Comparison of ENCODE assay signal across 8 cellular contexts in genomic region chr10:103605359-103606156, GRCh38.
DNase-seq lines count a peak whose midpoint lies in the region; ATAC-seq, FAIRE-seq and TF ChIP-seq lines count a peak whose summit lies in the region.

No MANE protein-coding gene starts in this region.

- no peak overlapping the region for H2AFZ ChIP-seq in SK-N-SH (ENCODE audit: low read depth)

- CTCF ChIA-PET in A549 (lab: Yijun Ruan, JAX) (interaction anchor here (0.6 to 18.9 kb wide), 19 partner anchors 9 to 279 kb away, joined by 3 to 265 read pairs (median 4); partner anchors contain the start of gene SH3PXD2A), SK-N-SH (lab: Yijun Ruan, JAX) (interaction anchor here (0.5 to 6.9 kb wide), 41 partner anchors 9 to 280 kb away, joined by 3 to 91 read pairs (median 4); partner anchors contain the start of gene SH3PXD2A)

- H3K9me3 ChIP-seq in A549: no peaks in the 10 kb centered on the region
- no peaks in the 10 kb centered on the region for H3K9me3 ChIP-seq in SK-N-SH

- H3K27ac ChIP-seq in A549: no peak overlapping the region
- H3K27ac ChIP-seq in SK-N-SH (ENCODE audit: low read depth in 2 of 2, low read length in 1 of 2): peak overlapping the region in 1 of 2 experiments; percentile 1; a peak in 1 of 4 replicates

- no peak overlapping the region for H3K4me3 ChIP-seq in A549
- no peak overlapping the region for H3K4me3 ChIP-seq in SK-N-SH (ENCODE audit: low read depth in 2 of 2, low read length in 1 of 2)

- no peak for FAIRE-seq in A549 (lab: Jason Lieb, UNC)

- H3K36me3 Mint-ChIP-seq in brain: peaks cover 82% of the 10 kb centered on the region

- no peaks in the 10 kb centered on the region for H3K27me3 Mint-ChIP-seq in brain

- peaks cover 0 to 14% (median 4%) of the 10 kb centered on the region in 5 experiments for H3K9me3 Mint-ChIP-seq in brain

- no peak for TF ChIP-seq POLR2A in A549 (IDR thresholded peaks at IDR 0.05; ENCODE audit: low read length)

- H4K20me1 ChIP-seq in SK-N-SH (ENCODE audit: insufficient read depth): no peaks in the 10 kb centered on the region

- H3K4me3 Mint-ChIP-seq in brain: no peak overlapping the region

- TF ChIP-seq CTCF in A549 (IDR thresholded peaks at IDR 0.05) (peak; percentile 53), GM13977 (IDR thresholded peaks at IDR 0.05; ENCODE audit: extremely low read depth, insufficient read depth, missing control alignments) (peak; percentile 66), SK-N-SH (IDR thresholded peaks at IDR 0.05) (peak; percentile 72), brain (conservative IDR thresholded peaks at IDR 0.05) (peak; percentile 51 to 61)

- DNase-seq in A549 (ENCODE audit: low read depth in 1 of 2, low spot score in 1 of 2) (peak; percentile 55 to 74), GM13977 (ENCODE audit: low spot score) (peak; percentile 79), SK-N-SH (peak; percentile 79), iPS-NIHi7 (ENCODE audit: extremely low spot score) (peak; percentile 75)
- DNase-seq in stimulated activated CD4-positive, alpha-beta T cell treated with anti-CD3 and anti-CD28 coated beads, Interleukin-4, amount 100 ng/mL, for 1 hour: peak; percentile 36

- H3K27me3 ChIP-seq in SK-N-SH (ENCODE audit: insufficient read depth): no peaks in the 10 kb centered on the region

- in situ Hi-C loops in GM13977 (cut with MboI; ENCODE audit: low pct_unique_long_range_greater_than_20kb, low sequenced_read_pairs, unreplicated experiment): no loop called here

- no peaks in the 10 kb centered on the region for H3K4me1 Mint-ChIP-seq in brain

- H3K79me2 ChIP-seq in SK-N-SH (ENCODE audit: insufficient read depth): no peaks in the 10 kb centered on the region

- TF ChIP-seq EP300 in A549 (IDR thresholded peaks at IDR 0.05) (no peak), SK-N-SH (IDR thresholded peaks at IDR 0.05; ENCODE audit: borderline replicate concordance in 1 of 2, low read depth in 1 of 2, low read length in 1 of 2) (no peak)

- no peak overlapping the region for H3K27ac Mint-ChIP-seq in brain

- H3K9me2 ChIP-seq in SK-N-SH: no peaks in the 10 kb centered on the region

- no peaks in the 10 kb centered on the region for H3K36me3 ChIP-seq in SK-N-SH (replicated peaks in 1 of 2; ENCODE audit: control insufficient read depth in 1 of 2, insufficient read depth in 2 of 2, low read length in 1 of 2)

- no peak overlapping the region for H3K9ac ChIP-seq in SK-N-SH

- 79% methylated on average over 10 of the region's 13 CpGs for WGBS in A549 (ENCODE audit: missing lambda C conversion rate)
- 88% methylated on average over 13 of the region's 13 CpGs for WGBS in SK-N-SH (ENCODE audit: low lambda C conversion rate)

- POLR2A ChIA-PET in A549 (lab: Yijun Ruan, JAX) (no interaction called here), SK-N-SH (lab: Yijun Ruan, JAX) (no interaction called here)

- TF ChIP-seq RAD21 in A549 (conservative IDR thresholded peaks at IDR 0.05 in 1 of 2, IDR thresholded peaks at IDR 0.05 in 1 of 2) (peak; percentile 41 to 62; a peak in 4 of 5 replicates), SK-N-SH (IDR thresholded peaks at IDR 0.05; ENCODE audit: low read length) (peak; percentile 77)

- H3K4me1 ChIP-seq in A549 (no peaks in the 10 kb centered on the region), SK-N-SH (ENCODE audit: control insufficient read depth in 1 of 2, insufficient read depth in 2 of 2, low read depth in 1 of 2, low read length in 1 of 2) (peaks cover 0 to 26% of the 10 kb centered on the region in 2 experiments; a peak in 2 of 4 replicates)

- H3K4me2 ChIP-seq in A549: no peak overlapping the region
- H3K4me2 ChIP-seq in SK-N-SH: no peak overlapping the region

- no peaks in the 10 kb centered on the region for H3F3A ChIP-seq in SK-N-SH (replicated peaks; ENCODE audit: insufficient read depth)

- ATAC-seq in A549 (peak; percentile 63 to 82; a peak in 4 of 6 replicates), HG03135 (IDR thresholded peaks at IDR 0.05; ENCODE audit: unreplicated experiment) (no peak), HG03039 (IDR thresholded peaks at IDR 0.05; ENCODE audit: unreplicated experiment) (no peak)

TF ChIP-seq in A549, 52 proteins besides CTCF, POLR2A, EP300 and RAD21:
- TF ChIP-seq SMC3 (IDR thresholded peaks at IDR 0.05) (peak; percentile 45), NR3C1 (IDR thresholded peaks at IDR 0.05) (no peak), NFE2L2 (conservative IDR thresholded peaks at IDR 0.05; ENCODE audit: low read length) (no peak), HOXB5 (CRISPR knock-in tag; IDR thresholded peaks at IDR 0.05) (no peak)
TF ChIP-seq in A549: peak in this region for 1.

TF ChIP-seq in SK-N-SH, 30 proteins besides CTCF, POLR2A, EP300 and RAD21:
- TF ChIP-seq SMC3 (IDR thresholded peaks at IDR 0.05; ENCODE audit: low read depth, low read length) (peak; percentile 63), FOSL2 (IDR thresholded peaks at IDR 0.05; ENCODE audit: borderline replicate concordance, low read depth) (no peak), ELF1 (IDR thresholded peaks at IDR 0.05) (no peak)
TF ChIP-seq in SK-N-SH: peak in this region for 1.

Comparison
In these comparisons a context has a peak if more than half of its experiments do, and no peak if none do; other contexts are left out.
1. ATAC-seq: peak in A549 (2 of 2); none in HG03135 (single experiment) and HG03039 (single experiment).
2. Of the 12 proteins assayed by ChIP-seq in both A549 and SK-N-SH: peak only in A549: none; only in SK-N-SH: none; in both: CTCF, RAD21 and SMC3; in neither: 9.
3. Peak in every context shown above with its lines, with median percentiles within 50 percentile points of each other: DNase-seq and CTCF ChIP-seq.